Comparison of ENCODE assay signal across 24 cellular contexts in the genomic region with DNA sequence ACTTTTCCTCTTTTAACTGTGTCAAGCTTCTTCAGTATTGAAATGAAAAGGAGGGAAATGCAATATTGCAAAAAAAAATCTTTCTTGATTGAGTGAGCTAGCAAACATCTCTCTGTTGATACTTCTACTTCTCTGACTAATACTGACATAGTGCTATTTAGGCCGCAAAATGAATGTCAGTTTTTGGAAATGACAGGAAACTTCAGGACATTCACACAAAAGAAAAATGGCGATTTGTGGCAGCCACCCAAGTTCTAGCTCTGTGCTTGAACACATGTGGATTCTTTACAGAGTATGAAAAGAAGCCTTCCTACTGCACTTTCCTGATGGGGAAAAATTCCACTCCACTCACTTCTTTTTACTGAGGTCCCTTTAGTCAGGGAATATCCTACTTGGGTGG.
DNase-seq lines count a peak whose midpoint lies in the region; ATAC-seq and TF ChIP-seq lines count a peak whose summit lies in the region.
"Had no signal": no experiment of that assay in that cellular context is flagged by ENCODE, and none has a peak within 500 bp of the region (broad histone marks: within the 10 kb centered on the region; RNA-seq: fewer than 3 reads in every experiment).

No MANE protein-coding gene starts in this region.

- H4K20me1 ChIP-seq in fibroblast of lung (ENCODE audit: control insufficient read depth, extremely low read depth, insufficient read depth, low read length), result no peaks in the 10 kb centered on the region
- H4K20me1 ChIP-seq in osteoblast (ENCODE audit: insufficient read depth, low read length), result no peaks in the 10 kb centered on the region

- H3K9me3 ChIP-seq in adrenal gland (replicated peaks in 1 of 3), result peaks cover 0 to 5% (median 0%) of the 10 kb centered on the region in 3 donors
- no peaks in the 10 kb centered on the region for H3K9me3 ChIP-seq in fibroblast of lung (ENCODE audit: control insufficient read depth, insufficient read depth, low read depth, low read length)
- no peaks in the 10 kb centered on the region for H3K9me3 ChIP-seq in osteoblast (ENCODE audit: low read depth, low read length)
- H3K9me3 ChIP-seq: left lung, uterus had no signal

- peak; percentile 49 for DNase-seq in HCEC 1CT
- DNase-seq in adrenal gland, result peak; percentile 25 to 62 (median 50)
- peak; percentile 59 to 63 for DNase-seq in fibroblast of lung (ENCODE audit: low read depth in 2 of 2)
- peak; percentile 77 for DNase-seq in osteoblast (ENCODE audit: insufficient read length, low spot score, missing footprints)
- DNase-seq in hepatic stellate cell (ENCODE audit: low spot score), result no peak
- no peak for DNase-seq in medulla oblongata (ENCODE audit: extremely low spot score)
- DNase-seq: activated CD4-positive, alpha-beta T cell treated with anti-CD3 and anti-CD28 coated beads for 4 hours; activated T-cell treated with anti-CD3 and anti-CD28 coated beads for 4 hours; effector CD4-positive, alpha-beta T cell; foreskin melanocyte; H7; hippocampal formation; immature natural killer cell; left lung; MV-4-11; NCI-H1436 treated with DMSO at 0.1 percent for 48 hours; NCI-H82; stimulated activated naive CD8-positive, alpha-beta T cell treated with anti-CD3 and anti-CD28 coated beads, Interleukin-15, amount 100 ng/mL, for 72 hours; T-helper 17 cell; uterus had no signal

- H3K4me2 ChIP-seq in fibroblast of lung (ENCODE audit: extremely low read depth, insufficient read depth, low read length) (no peak overlapping the region), osteoblast (ENCODE audit: insufficient read depth, low read length) (no peak overlapping the region)

- H3K36me3 ChIP-seq in adrenal gland (replicated peaks in 1 of 2), result no peaks in the 10 kb centered on the region
- H3K36me3 ChIP-seq in fibroblast of lung (ENCODE audit: control insufficient read depth, insufficient read depth, low read length), result no peaks in the 10 kb centered on the region
- no peaks in the 10 kb centered on the region for H3K36me3 ChIP-seq in osteoblast (ENCODE audit: insufficient read depth, low read length)
- H3K36me3 ChIP-seq: left lung, uterus had no signal

- no peak overlapping the region for H3K27ac ChIP-seq in adrenal gland
- no peak overlapping the region for H3K27ac ChIP-seq in fibroblast of lung (ENCODE audit: insufficient read depth, low read length)
- H3K27ac ChIP-seq in osteoblast (ENCODE audit: low read depth, low read length), result no peak overlapping the region
- H3K27ac ChIP-seq: epithelial cell of prostate, left lung, RWPE1, uterus had no signal

- no peak for TF ChIP-seq POLR2A in adrenal gland (IDR thresholded peaks at IDR 0.05)

- H2AFZ ChIP-seq in fibroblast of lung (ENCODE audit: low read length) (peak overlapping the region; percentile 61), osteoblast (ENCODE audit: low read length) (peak overlapping the region; percentile 81)

- H3K4me1 ChIP-seq in adrenal gland (replicated peaks in 1 of 2) (no peaks in the 10 kb centered on the region), fibroblast of lung (ENCODE audit: control insufficient read depth, extremely low read depth, insufficient read depth, low read length) (no peaks in the 10 kb centered on the region), osteoblast (ENCODE audit: insufficient read depth, low read length) (peaks cover 15% of the 10 kb centered on the region)
- H3K4me1 ChIP-seq: left lung, uterus had no signal

- WGBS in adrenal gland, 4 donors, result 49 to 59% (median 53%) methylated on average over 2 of the region's 2 CpGs

- TF ChIP-seq CTCF in adrenal gland (IDR thresholded peaks at IDR 0.05) (no peak), fibroblast of lung (conservative IDR thresholded peaks at IDR 0.05 in 1 of 2, IDR thresholded peaks at IDR 0.05 in 1 of 2; ENCODE audit: low read depth in 1 of 2, low read length in 2 of 2) (no peak), osteoblast (IDR thresholded peaks at IDR 0.05; ENCODE audit: extremely low read depth, low read depth, low read length) (no peak)

- H3K9ac ChIP-seq in fibroblast of lung (ENCODE audit: insufficient read depth, low read length), result no peak overlapping the region

- H3K79me2 ChIP-seq in fibroblast of lung (ENCODE audit: control insufficient read depth, insufficient read depth, low read length) (no peaks in the 10 kb centered on the region), osteoblast (ENCODE audit: insufficient read depth, low read length) (no peaks in the 10 kb centered on the region)

- H3K27me3 ChIP-seq in adrenal gland (no peaks in the 10 kb centered on the region), fibroblast of lung (ENCODE audit: control insufficient read depth, insufficient read depth, low read length) (no peaks in the 10 kb centered on the region), osteoblast (ENCODE audit: insufficient read depth, low read length) (no peaks in the 10 kb centered on the region)
- H3K27me3 ChIP-seq: left lung, uterus had no signal

- no peak overlapping the region for H3K4me3 ChIP-seq in adrenal gland
- H3K4me3 ChIP-seq in fibroblast of lung (replicated peaks in 1 of 4; ENCODE audit: control extremely low read depth in 1 of 4, insufficient read depth in 1 of 4, low read depth in 3 of 4, low read length in 4 of 4), result no peak overlapping the region
- H3K4me3 ChIP-seq in osteoblast (ENCODE audit: insufficient read depth, low read length), result no peak overlapping the region
- H3K4me3 ChIP-seq: left lung, uterus had no signal

- intact Hi-C loops in adrenal gland (cut with DNase I), result no loop called here

- ATAC-seq in GM19452 (IDR thresholded peaks at IDR 0.05; ENCODE audit: unreplicated experiment) (no peak), HG03439 (IDR thresholded peaks at IDR 0.05; ENCODE audit: unreplicated experiment) (no peak)
- ATAC-seq: stimulated activated naive CD8-positive, alpha-beta T cell treated with anti-CD3 and anti-CD28 coated beads, Interleukin-15, amount 100 ng/mL, for 72 hours; T-helper 17 cell had no signal

Comparison
In these comparisons a context has a peak if more than half of its experiments do, and no peak if none do; other contexts are left out.
1. DNase-seq: peak in HCEC 1CT (single experiment), adrenal gland (7 of 7), fibroblast of lung (2 of 2) and osteoblast (single experiment); none in hepatic stellate cell (single experiment) and medulla oblongata (single experiment).